15 cellular contexts compared by ENCODE assay signal in genomic region chr6:131693384-131693783, GRCh38. TPM values are rescaled to one million over a fixed set of nuclear protein-coding genes. Genes with fewer than 3 reads are reported as not detected.
DNase-seq lines count a peak whose midpoint lies in the region; ATAC-seq and TF ChIP-seq lines count a peak whose summit lies in the region.
"Had no signal": no experiment of that assay in that cellular context is flagged by ENCODE, and none has a peak within 500 bp of the region (broad histone marks: within the 10 kb centered on the region; RNA-seq: fewer than 3 reads in every experiment).

No MANE protein-coding gene starts in this region.

- no peaks in the 10 kb centered on the region; the same call in 1 of the 2 replicates for H3F3A ChIP-seq in GM23338 (replicated peaks; ENCODE audit: low read depth)

- H2AFZ ChIP-seq in GM23338: no peak overlapping the region

- H3K27ac ChIP-seq in GM23338 (ENCODE audit: low read depth): 0 out of 2 replicates have a peak overlapping the region, but pooled peaks have one; percentile 8
- H3K27ac ChIP-seq: A549, C4-2B had no signal

- no peak overlapping the region for H3K4me3 Mint-ChIP-seq in GM23338
- no peak overlapping the region for H3K4me3 Mint-ChIP-seq in activated CD4-positive, alpha-beta memory T cell treated with anti-CD3 and anti-CD28 coated beads, Interleukin-2, amount 10 ng/mL, durations not matched to agents 7 days and 5 days
- H3K4me3 Mint-ChIP-seq: CD4-positive, alpha-beta memory T cell had no signal

- no peaks in the 10 kb centered on the region for H3K9me3 Mint-ChIP-seq in GM23338
- H3K9me3 Mint-ChIP-seq in activated CD4-positive, alpha-beta memory T cell treated with anti-CD3 and anti-CD28 coated beads, Interleukin-2, amount 10 ng/mL, durations not matched to agents 7 days and 5 days: no peaks in the 10 kb centered on the region
- H3K9me3 Mint-ChIP-seq: CD4-positive, alpha-beta memory T cell had no signal

- TF ChIP-seq CTCF in GM23338 (conservative IDR thresholded peaks at IDR 0.05; ENCODE audit: low read depth in 2 of 2) (no peak), LNCaP clone FGC (IDR thresholded peaks at IDR 0.05; ENCODE audit: control insufficient read depth, extremely low read depth, insufficient read depth) (no peak)

- H3K27ac Mint-ChIP-seq in GM23338: 0 out of 2 replicates have a peak overlapping the region, but pooled peaks have one; percentile 50
- no peak overlapping the region for H3K27ac Mint-ChIP-seq in activated CD4-positive, alpha-beta memory T cell treated with anti-CD3 and anti-CD28 coated beads, Interleukin-2, amount 10 ng/mL, durations not matched to agents 7 days and 5 days
- H3K27ac Mint-ChIP-seq: CD4-positive, alpha-beta memory T cell had no signal

- 0 out of 2 replicates have a peak overlapping the region, but pooled peaks have one; percentile 21 for H3K4me3 ChIP-seq in GM23338
- no peak overlapping the region for H3K4me3 ChIP-seq in LNCaP clone FGC (ENCODE audit: low read depth, low read length)
- H3K4me3 ChIP-seq: A549 had no signal

- no peaks in the 10 kb centered on the region for H3K36me3 Mint-ChIP-seq in GM23338 (ENCODE audit: low read depth)
- no peaks in the 10 kb centered on the region for H3K36me3 Mint-ChIP-seq in activated CD4-positive, alpha-beta memory T cell treated with anti-CD3 and anti-CD28 coated beads, Interleukin-2, amount 10 ng/mL, durations not matched to agents 7 days and 5 days (ENCODE audit: low read depth)
- H3K36me3 Mint-ChIP-seq: CD4-positive, alpha-beta memory T cell had no signal

- no peaks in the 10 kb centered on the region for H3K79me2 ChIP-seq in GM23338 (replicated peaks; ENCODE audit: insufficient read depth)

- no peaks in the 10 kb centered on the region for H3K9me2 ChIP-seq in GM23338 (ENCODE audit: insufficient read depth)

- H3K4me1 Mint-ChIP-seq in GM23338: peaks cover 15% of the 10 kb centered on the region
- peaks cover 2% of the 10 kb centered on the region for H3K4me1 Mint-ChIP-seq in activated CD4-positive, alpha-beta memory T cell treated with anti-CD3 and anti-CD28 coated beads, Interleukin-2, amount 10 ng/mL, durations not matched to agents 7 days and 5 days
- H3K4me1 Mint-ChIP-seq: CD4-positive, alpha-beta memory T cell had no signal

- CTCF ChIA-PET in activated CD4-positive, alpha-beta memory T cell treated with anti-CD3 and anti-CD28 coated beads, Interleukin-2, amount 10 ng/mL, durations not matched to agents 7 days and 5 days (lab: Charles Lee): no interaction called here

- H3K27me3 ChIP-seq in GM23338 (ENCODE audit: insufficient read depth): no peaks in the 10 kb centered on the region

- DNase-seq in GM23338 (ENCODE audit: low spot score) (no peak), LNCaP clone FGC (ENCODE audit: low read depth) (peak; percentile 15), SK-N-DZ (ENCODE audit: low spot score) (peak; percentile 39), left lobe of liver (ENCODE audit: low spot score) (no peak), SHP77 treated with DMSO at 0.1 percent for 48 hours (lab: John Stamatoyannopoulos, UW) (no peak), SW480 (ENCODE audit: low spot score) (no peak)
- DNase-seq in activated CD4-positive, alpha-beta memory T cell treated with anti-CD3 and anti-CD28 coated beads, Interleukin-2, amount 10 ng/mL, durations not matched to agents 7 days and 5 days: no peak
- DNase-seq: BE2C; CD4-positive, alpha-beta memory T cell; DMS79; GDM1; IMR-90 had no signal

- ATAC-seq in GM23338 (no peak), left lobe of liver (peak; percentile 76)
- ATAC-seq: A549 had no signal

- no peaks in the 10 kb centered on the region for H3K27me3 Mint-ChIP-seq in GM23338 (ENCODE audit: insufficient read depth, low read depth, poor library complexity)
- H3K27me3 Mint-ChIP-seq in activated CD4-positive, alpha-beta memory T cell treated with anti-CD3 and anti-CD28 coated beads, Interleukin-2, amount 10 ng/mL, durations not matched to agents 7 days and 5 days: peaks cover 8% of the 10 kb centered on the region
- H3K27me3 Mint-ChIP-seq: CD4-positive, alpha-beta memory T cell had no signal

- peak overlapping the region; percentile 66 for H3K4me2 ChIP-seq in GM23338
- H3K4me2 ChIP-seq: A549 had no signal

- POLR2A ChIA-PET in activated CD4-positive, alpha-beta memory T cell treated with anti-CD3 and anti-CD28 coated beads, Interleukin-2, amount 10 ng/mL, durations not matched to agents 7 days and 5 days (lab: Charles Lee): no interaction called here

- no peaks in the 10 kb centered on the region for H3K36me3 ChIP-seq in GM23338 (ENCODE audit: insufficient read depth)
- H3K36me3 ChIP-seq: BE2C had no signal

- H4K20me1 ChIP-seq in GM23338 (replicated peaks; ENCODE audit: insufficient read depth): no peaks in the 10 kb centered on the region

- H3K4me1 ChIP-seq in GM23338 (ENCODE audit: insufficient read depth): peaks cover 25% of the 10 kb centered on the region
- H3K4me1 ChIP-seq: A549, BE2C had no signal

TF ChIP-seq in GM23338, 12 proteins besides CTCF, POLR2A, EP300 and RAD21 (continues in another document):
- TF ChIP-seq REST (IDR thresholded peaks at IDR 0.05; ENCODE audit: unreplicated experiment) (no peak), STAT1 (IDR thresholded peaks at IDR 0.05; ENCODE audit: unreplicated experiment) (no peak)

RNA-seq across cellular contexts. Expression of gene OR2A4, which starts 7.8 kb away (rescaled TPM):
- total RNA-seq in GM23338 (2014; rRNA removed; shearing (Covaris generic)): not detected in 2 replicates
- polyA plus RNA-seq in GM23338 (2016; fragmentation: Nextera tagmentation; extraction: Ambion mirVana): not detected in 2 replicates
- polyA plus RNA-seq in SK-N-DZ (2014; cell fraction: cytosol; rRNA removed): not detected in 2 replicates
- not detected in 2 replicates for polyA plus RNA-seq in SK-N-DZ (2014; cell fraction: nucleus; rRNA removed)
- total RNA-seq in left lobe of liver: not detected
- total RNA-seq in activated CD4-positive, alpha-beta memory T cell treated with anti-CD3 and anti-CD28 coated beads, Interleukin-2, amount 10 ng/mL, durations not matched to agents 7 days and 5 days: not detected
- total RNA-seq: CD4-positive, alpha-beta memory T cell; IMR-90 had no signal
- polyA plus RNA-seq: A549; CD4-positive, alpha-beta memory T cell; IMR-90 had no signal

RNA-seq across cellular contexts. Expression of gene CTAGE9, which starts 17.4 kb away (rescaled TPM):
- total RNA-seq in GM23338 (2014; rRNA removed; shearing (Covaris generic)): 0.10 TPM in 1 of 2 replicates, not detected in the other
- 0.13 TPM in 1 of 2 replicates, not detected in the other for polyA plus RNA-seq in GM23338 (2016; fragmentation: Nextera tagmentation; extraction: Ambion mirVana)
- not detected in 2 replicates for polyA plus RNA-seq in SK-N-DZ (2014; cell fraction: cytosol; rRNA removed)
- not detected in 2 replicates for polyA plus RNA-seq in SK-N-DZ (2014; cell fraction: nucleus; rRNA removed)
- not detected for total RNA-seq in left lobe of liver
- not detected for total RNA-seq in activated CD4-positive, alpha-beta memory T cell treated with anti-CD3 and anti-CD28 coated beads, Interleukin-2, amount 10 ng/mL, durations not matched to agents 7 days and 5 days
- total RNA-seq: CD4-positive, alpha-beta memory T cell; IMR-90 had no signal
- polyA plus RNA-seq: A549; AG04450; CD4-positive, alpha-beta memory T cell; IMR-90 had no signal

RNA-seq across cellular contexts. Expression of gene ENPP3, which starts 56.3 kb away (rescaled TPM):
- total RNA-seq in GM23338 (2014; rRNA removed; shearing (Covaris generic)): not detected in 2 replicates
- not detected in 2 replicates for polyA plus RNA-seq in GM23338 (2016; fragmentation: Nextera tagmentation; extraction: Ambion mirVana)
- polyA plus RNA-seq in SK-N-DZ (2014; cell fraction: cytosol; rRNA removed): not detected in 2 replicates
- 0.26 TPM in 1 of 2 replicates, not detected in the other for polyA plus RNA-seq in SK-N-DZ (2014; cell fraction: nucleus; rRNA removed)
- total RNA-seq in left lobe of liver: 1.9 TPM
- under 1 TPM; 0.38 to 0.45 TPM for total RNA-seq in activated CD4-positive, alpha-beta memory T cell treated with anti-CD3 and anti-CD28 coated beads, Interleukin-2, amount 10 ng/mL, durations not matched to agents 7 days and 5 days
- polyA plus RNA-seq: A549 had no signal

Comparison
In these comparisons a context has a peak if more than half of its experiments do, and no peak if none do; other contexts are left out.
1. DNase-seq: peak in LNCaP clone FGC (single experiment) and SK-N-DZ (single experiment); none in GM23338 (single experiment), left lobe of liver (single experiment), SHP77 treated with DMSO at 0.1 percent for 48 hours (single experiment), SW480 (single experiment) and activated CD4-positive, alpha-beta memory T cell treated with anti-CD3 and anti-CD28 coated beads, Interleukin-2, amount 10 ng/mL, durations not matched to agents 7 days and 5 days (single experiment).